1 cellular context compared by ENCODE assay signal in genomic region chr12:51020448-51021182, GRCh38.
TF ChIP-seq lines count a peak whose summit lies in the region.

No MANE protein-coding gene starts in this region.

TF ChIP-seq in K562, 482 proteins besides CTCF, POLR2A, EP300 and RAD21 (continued from another document):
- no peak for TF ChIP-seq ZNF740 (CRISPR knock-in tag; IDR thresholded peaks at IDR 0.05)
- TF ChIP-seq ZNF740 (tag; IDR thresholded peaks at IDR 0.05), result 0 out of 4 replicates have a peak, but pooled peaks of 1 of the 2 experiments have one; percentile 28
- TF ChIP-seq STAT5B (CRISPR knock-in tag; IDR thresholded peaks at IDR 0.05), result no peak
- TF ChIP-seq CEBPB (tag; IDR thresholded peaks at IDR 0.05), result peak; percentile 74
- no peak for TF ChIP-seq ZNF354B (CRISPR knock-in tag; IDR thresholded peaks at IDR 0.05)
- peak in 1 of 3 experiments; percentile 55 for TF ChIP-seq YY1 (IDR thresholded peaks at IDR 0.05; ENCODE audit: borderline replicate concordance in 1 of 3, control insufficient read depth in 1 of 3, extremely low read depth in 1 of 3, insufficient read depth in 3 of 3, insufficient read length in 1 of 3, insufficient replicate concordance in 2 of 3, low read depth in 1 of 3, low read length in 2 of 3)
- TF ChIP-seq MYBL2 (IDR thresholded peaks at IDR 0.05; ENCODE audit: low read depth), result no peak
- no peak for TF ChIP-seq MYBL2 (CRISPR knock-in tag; IDR thresholded peaks at IDR 0.05; ENCODE audit: borderline replicate concordance)
- TF ChIP-seq MBD1 (CRISPR knock-in tag; IDR thresholded peaks at IDR 0.05), result no peak
- TF ChIP-seq GATA2 (CRISPR knock-in tag; IDR thresholded peaks at IDR 0.05), result peak; percentile 57; the same call in 1 of the 2 replicates
- no peak for TF ChIP-seq C11orf30 (IDR thresholded peaks at IDR 0.05; ENCODE audit: low read depth)
- no peak for TF ChIP-seq FOXP1 (CRISPR knock-in tag; IDR thresholded peaks at IDR 0.05)
- TF ChIP-seq BCL6 (CRISPR knock-in tag; IDR thresholded peaks at IDR 0.05), result no peak
- TF ChIP-seq ZNF639 (CRISPR knock-in tag; conservative IDR thresholded peaks at IDR 0.05 in 1 of 2, IDR thresholded peaks at IDR 0.05 in 1 of 2), result 0 out of 4 replicates have a peak, but pooled peaks of 1 of the 2 experiments have one; percentile 56
- peak; percentile 81 for TF ChIP-seq ZNF592 (IDR thresholded peaks at IDR 0.05)
- no peak for TF ChIP-seq ILF3 (IDR thresholded peaks at IDR 0.05; ENCODE audit: borderline replicate concordance)
- 0 out of 2 replicates have a peak, but pooled peaks have one; percentile 29 for TF ChIP-seq ARID3A (IDR thresholded peaks at IDR 0.05; ENCODE audit: borderline replicate concordance, low read depth, low read length)
- no peak for TF ChIP-seq ZNF551 (CRISPR knock-in tag; IDR thresholded peaks at IDR 0.05)
- TF ChIP-seq CREB3 (tag; conservative IDR thresholded peaks at IDR 0.05; ENCODE audit: low read depth), result 0 out of 2 replicates have a peak, but pooled peaks have one; percentile 62
- no peak for TF ChIP-seq SNAPC5 (CRISPR knock-in tag; IDR thresholded peaks at IDR 0.05)
- TF ChIP-seq ZNF197 (CRISPR knock-in tag; IDR thresholded peaks at IDR 0.05; ENCODE audit: low read depth), result 0 out of 2 replicates have a peak, but pooled peaks have one; percentile 46
- 0 out of 2 replicates have a peak, but pooled peaks have one; percentile 12 for TF ChIP-seq VEZF1 (CRISPR knock-in tag; IDR thresholded peaks at IDR 0.05)
- no peak for TF ChIP-seq ARID1B (IDR thresholded peaks at IDR 0.05)
- no peak for TF ChIP-seq UBTF (IDR thresholded peaks at IDR 0.05; ENCODE audit: borderline replicate concordance in 1 of 2, low read depth in 2 of 2, low read length in 2 of 2)
- 0 out of 2 replicates have a peak, but pooled peaks have one; percentile 16 for TF ChIP-seq BACH1 (tag; IDR thresholded peaks at IDR 0.05)
- TF ChIP-seq ATF4 (CRISPR knock-in tag; IDR thresholded peaks at IDR 0.05), result no peak
